Comparison of ENCODE assay signal across 15 cellular contexts in the genomic region with DNA sequence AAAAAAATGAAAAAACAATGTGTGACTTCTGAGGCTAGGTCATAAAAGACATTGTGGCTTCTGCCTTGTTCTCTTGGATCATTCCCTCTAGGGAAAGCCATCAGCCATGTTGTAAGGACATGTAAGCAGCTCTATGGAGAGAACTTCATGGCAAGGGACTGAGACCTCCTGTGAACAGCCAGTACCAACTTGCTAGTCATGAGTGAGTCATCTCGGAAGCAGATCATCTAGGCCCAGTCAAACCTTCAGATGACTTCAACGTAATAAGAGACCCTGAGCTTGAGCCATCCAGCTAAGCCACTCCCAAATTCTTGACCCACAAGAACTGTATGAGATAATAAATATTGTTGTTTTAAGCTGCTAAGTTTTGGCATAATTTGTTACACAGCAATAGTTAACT. TPM values are rescaled to one million over a fixed set of nuclear protein-coding genes. Genes with fewer than 3 reads are reported as not detected.
DNase-seq lines count a peak whose midpoint lies in the region; ATAC-seq, FAIRE-seq and TF ChIP-seq lines count a peak whose summit lies in the region.
"Had no signal": no experiment of that assay in that cellular context is flagged by ENCODE, and none has a peak within 500 bp of the region (broad histone marks: within the 10 kb centered on the region; RNA-seq: fewer than 3 reads in every experiment).

No MANE protein-coding gene starts in this region.

- no peak for TF ChIP-seq POLR2A in breast epithelium (IDR thresholded peaks at IDR 0.05)

- H3K9me3 ChIP-seq in breast epithelium (no peaks in the 10 kb centered on the region), SK-N-SH (no peaks in the 10 kb centered on the region)
- H3K9me3 ChIP-seq: ascending aorta had no signal

- CTCF ChIA-PET in MCF 10A (lab: Yijun Ruan, JAX) (interaction anchor here (0.8 to 1.5 kb wide), 7 partner anchors 17 to 137 kb away, joined by 3 to 6 read pairs (median 3); a partner anchor contains a TSS), SK-N-SH (lab: Yijun Ruan, JAX) (no interaction called here)

- DNase-seq in MCF 10A (ENCODE audit: unreplicated experiment) (peak; percentile 81), breast epithelium (ENCODE audit: low spot score in 2 of 2) (no peak), SK-N-SH (no peak), fibroblast of mammary gland (ENCODE audit: low read depth) (peak; percentile 93), urothelium cell line (ENCODE audit: low spot score) (peak; percentile 32)
- DNase-seq in effector CD4-positive, alpha-beta T cell = no peak
- no peak for DNase-seq in activated CD4-positive, alpha-beta T cell treated with anti-CD3 and anti-CD28 coated beads, Interleukin-2, amount 10 ng/mL, durations not matched to agents 24 days and 14 days
- DNase-seq: 8988T; activated CD4-positive, alpha-beta T cell treated with anti-CD3 and anti-CD28 coated beads for 1 hour; activated T-cell treated with anti-CD3 and anti-CD28 coated beads, Interleukin-2, amount 50 U/mL, for 72 hours; effector memory CD4-positive, alpha-beta T cell had no signal

- peaks cover 4% of the 10 kb centered on the region for H3F3A ChIP-seq in SK-N-SH (replicated peaks; ENCODE audit: insufficient read depth)

- no peak overlapping the region for H3K9ac ChIP-seq in SK-N-SH

- no peak for ATAC-seq in GM19463 (IDR thresholded peaks at IDR 0.05; ENCODE audit: unreplicated experiment)
- ATAC-seq: activated T-cell treated with anti-CD3 and anti-CD28 coated beads, Interleukin-2, amount 50 U/mL, for 72 hours had no signal

- no TSS peak for BruUV-seq in MCF 10A (replicated peaks; lab: Mats Ljungman, UMichigan)

- no peak overlapping the region for H3K4me2 ChIP-seq in SK-N-SH

- no peak for TF ChIP-seq CTCF in MCF 10A (IDR thresholded peaks at IDR 0.05; ENCODE audit: unreplicated experiment)
- TF ChIP-seq CTCF in breast epithelium (IDR thresholded peaks at IDR 0.05) = no peak
- TF ChIP-seq CTCF in SK-N-SH (IDR thresholded peaks at IDR 0.05) = no peak
- no peak for TF ChIP-seq CTCF in fibroblast of mammary gland (conservative IDR thresholded peaks at IDR 0.05; ENCODE audit: control insufficient read depth, insufficient read depth, low read depth, low read length)

- H3K4me3 ChIP-seq in breast epithelium (no peak overlapping the region), SK-N-SH (ENCODE audit: low read depth in 2 of 2, low read length in 1 of 2) (no peak overlapping the region), fibroblast of mammary gland (ENCODE audit: control insufficient read depth, low read depth, low read length) (no peak overlapping the region)
- H3K4me3 ChIP-seq: ascending aorta, lung had no signal

- H3K9me2 ChIP-seq in SK-N-SH = no peaks in the 10 kb centered on the region

- TF ChIP-seq EP300 in SK-N-SH (IDR thresholded peaks at IDR 0.05; ENCODE audit: borderline replicate concordance in 1 of 2, low read depth in 1 of 2, low read length in 1 of 2) = no peak

- H3K27me3 Mint-ChIP-seq in MCF 10A (ENCODE audit: insufficient read depth, unreplicated experiment) = no peaks in the 10 kb centered on the region
- H3K27me3 Mint-ChIP-seq in activated CD4-positive, alpha-beta T cell treated with anti-CD3 and anti-CD28 coated beads, Interleukin-2, amount 10 ng/mL, durations not matched to agents 24 days and 14 days = no peaks in the 10 kb centered on the region

- intact Hi-C loops in MCF 10A (cut with micrococcal nuclease) (no loop called here), breast epithelium (cut with DNase I; ENCODE audit: low total_unique reads) (no loop called here)
- intact Hi-C loops in activated CD4-positive, alpha-beta T cell treated with anti-CD3 and anti-CD28 coated beads, Interleukin-2, amount 10 ng/mL, durations not matched to agents 24 days and 14 days (cut with micrococcal nuclease) = loop anchor here (5.0 kb wide), 1 partner anchor 137 kb away; a partner anchor contains a TSS

- peaks cover 12% of the 10 kb centered on the region for H3K36me3 Mint-ChIP-seq in MCF 10A (ENCODE audit: insufficient read depth, unreplicated experiment)
- H3K36me3 Mint-ChIP-seq in activated CD4-positive, alpha-beta T cell treated with anti-CD3 and anti-CD28 coated beads, Interleukin-2, amount 10 ng/mL, durations not matched to agents 24 days and 14 days (ENCODE audit: low read depth) = peaks cover 13% of the 10 kb centered on the region

- H3K4me1 Mint-ChIP-seq in MCF 10A (ENCODE audit: insufficient read depth, unreplicated experiment) = peaks cover 12% of the 10 kb centered on the region
- peaks cover 21% of the 10 kb centered on the region for H3K4me1 Mint-ChIP-seq in activated CD4-positive, alpha-beta T cell treated with anti-CD3 and anti-CD28 coated beads, Interleukin-2, amount 10 ng/mL, durations not matched to agents 24 days and 14 days

- no peak for FAIRE-seq in urothelium cell line (lab: Jason Lieb, UNC)
- FAIRE-seq: D721Med had no signal

- H3K27ac ChIP-seq in breast epithelium (no peak overlapping the region), SK-N-SH (ENCODE audit: low read depth in 2 of 2, low read length in 1 of 2) (peak overlapping the region in 1 of 2 experiments; percentile 14; a peak in 1 of 4 replicates)
- H3K27ac ChIP-seq: ascending aorta had no signal

- H2AFZ ChIP-seq in SK-N-SH (ENCODE audit: low read depth) = no peak overlapping the region

- H3K4me1 ChIP-seq in breast epithelium (peaks cover 0 to 6% of the 10 kb centered on the region in 2 donors), SK-N-SH (ENCODE audit: control insufficient read depth in 1 of 2, insufficient read depth in 2 of 2, low read depth in 1 of 2, low read length in 1 of 2) (peaks cover 0 to 5% of the 10 kb centered on the region in 2 experiments; a peak in 1 of 4 replicates)

- POLR2A ChIA-PET in MCF 10A (lab: Yijun Ruan, JAX) = interaction anchor here (0.6 to 3.3 kb wide), 5 partner anchors 15 to 463 kb away, joined by 3 to 12 read pairs (median 3); a partner anchor contains a TSS
- POLR2A ChIA-PET in SK-N-SH (lab: Yijun Ruan, JAX) = no interaction called here

- 49% methylated on average over 2 of the region's 2 CpGs for WGBS in SK-N-SH (ENCODE audit: low lambda C conversion rate)

- H4K20me1 ChIP-seq in SK-N-SH (ENCODE audit: insufficient read depth) = no peaks in the 10 kb centered on the region

- H3K27ac Mint-ChIP-seq in MCF 10A (ENCODE audit: low read depth, unreplicated experiment) = peak overlapping the region; percentile 69
- H3K27ac Mint-ChIP-seq in activated CD4-positive, alpha-beta T cell treated with anti-CD3 and anti-CD28 coated beads, Interleukin-2, amount 10 ng/mL, durations not matched to agents 24 days and 14 days = no peak overlapping the region
- H3K27ac Mint-ChIP-seq: activated T-cell treated with anti-CD3 and anti-CD28 coated beads, Interleukin-2, amount 50 U/mL, for 72 hours had no signal

- H3K36me3 ChIP-seq in breast epithelium (no peaks in the 10 kb centered on the region), SK-N-SH (replicated peaks in 1 of 2; ENCODE audit: control insufficient read depth in 1 of 2, insufficient read depth in 2 of 2, low read length in 1 of 2) (no peaks in the 10 kb centered on the region)

- H3K79me2 ChIP-seq in SK-N-SH (ENCODE audit: insufficient read depth) = peaks cover 7% of the 10 kb centered on the region; the same call in 1 of the 2 replicates

- no peaks in the 10 kb centered on the region for H3K9me3 Mint-ChIP-seq in MCF 10A (ENCODE audit: unreplicated experiment)
- H3K9me3 Mint-ChIP-seq in activated CD4-positive, alpha-beta T cell treated with anti-CD3 and anti-CD28 coated beads, Interleukin-2, amount 10 ng/mL, durations not matched to agents 24 days and 14 days = no peaks in the 10 kb centered on the region
- H3K9me3 Mint-ChIP-seq: activated T-cell treated with anti-CD3 and anti-CD28 coated beads, Interleukin-2, amount 50 U/mL, for 72 hours had no signal

- H3K4me3 Mint-ChIP-seq in MCF 10A (ENCODE audit: unreplicated experiment) = no peak overlapping the region
- H3K4me3 Mint-ChIP-seq in activated CD4-positive, alpha-beta T cell treated with anti-CD3 and anti-CD28 coated beads, Interleukin-2, amount 10 ng/mL, durations not matched to agents 24 days and 14 days = no peak overlapping the region
- H3K4me3 Mint-ChIP-seq: activated T-cell treated with anti-CD3 and anti-CD28 coated beads, Interleukin-2, amount 50 U/mL, for 72 hours had no signal

- TF ChIP-seq RAD21 in SK-N-SH (IDR thresholded peaks at IDR 0.05; ENCODE audit: low read length) = no peak

- H3K27me3 ChIP-seq in breast epithelium (no peaks in the 10 kb centered on the region), SK-N-SH (ENCODE audit: insufficient read depth) (no peaks in the 10 kb centered on the region)
- H3K27me3 ChIP-seq: ascending aorta had no signal

TF ChIP-seq in SK-N-SH, 30 proteins besides CTCF, POLR2A, EP300 and RAD21 (continues in another document):
- peak; percentile 79; the same call in 1 of the 2 replicates for TF ChIP-seq FOSL2 (IDR thresholded peaks at IDR 0.05; ENCODE audit: borderline replicate concordance, low read depth)

RNA-seq across cellular contexts. Expression of a gene that starts 4.9 kb away (rescaled TPM):
- 9.6 and 18.6 TPM in 2 replicates for total RNA-seq in MCF 10A (2022)
- 10 to 100 TPM in 2 of 3 donors, 1 to 10 TPM in 1; 9.1 to 12.5 (median 11.3) TPM for total RNA-seq in breast epithelium
- polyA plus RNA-seq in SK-N-SH (2012; rRNA removed) = 10.9 and 12.0 TPM in 2 replicates
- polyA plus RNA-seq in SK-N-SH (2012; cell fraction: cytosol; rRNA removed) = 6.8 and 9.2 TPM in 2 replicates
- 11.9 and 12.6 TPM in 2 replicates for polyA plus RNA-seq in SK-N-SH (2012; cell fraction: nucleus; rRNA removed)
- 15.1 and 16.3 TPM in 2 replicates for total RNA-seq in activated CD4-positive, alpha-beta T cell treated with anti-CD3 and anti-CD28 coated beads, Interleukin-2, amount 10 ng/mL, durations not matched to agents 24 days and 14 days

RNA-seq across cellular contexts. Expression of a gene that starts 15.3 kb away (rescaled TPM):
- total RNA-seq in MCF 10A (2022) (58.0 and 65.8 TPM in 2 replicates), breast epithelium (100 to 1,000 TPM in 2 of 3 donors, 10 to 100 TPM in 1; 92.2 to 158 (median 154) TPM)
- 67.4 and 85.5 TPM in 2 replicates for polyA plus RNA-seq in SK-N-SH (2012; rRNA removed)
- 52.6 and 56.6 TPM in 2 replicates for polyA plus RNA-seq in SK-N-SH (2012; cell fraction: cytosol; rRNA removed)
- 295 and 305 TPM in 2 replicates for polyA plus RNA-seq in SK-N-SH (2012; cell fraction: nucleus; rRNA removed)
- 95.3 and 100 TPM in 2 replicates for total RNA-seq in activated CD4-positive, alpha-beta T cell treated with anti-CD3 and anti-CD28 coated beads, Interleukin-2, amount 10 ng/mL, durations not matched to agents 24 days and 14 days

RNA-seq across cellular contexts. Expression of a gene that starts 21.0 kb away (rescaled TPM):
- total RNA-seq in MCF 10A (2022) (66.4 and 103 TPM in 2 replicates), breast epithelium (10 to 100 TPM in 1 of 3 donors, 1 to 10 TPM in 1, under 1 TPM in 1; 0.16 to 11.9 (median 7.5) TPM)
- polyA plus RNA-seq in SK-N-SH (2012; rRNA removed) = 0.23 and 0.36 TPM in 2 replicates
- 0.06 and 0.09 TPM in 2 replicates for polyA plus RNA-seq in SK-N-SH (2012; cell fraction: cytosol; rRNA removed)
- polyA plus RNA-seq in SK-N-SH (2012; cell fraction: nucleus; rRNA removed) = 2.0 and 2.4 TPM in 2 replicates
- 1.0 and 1.5 TPM in 2 replicates for total RNA-seq in activated CD4-positive, alpha-beta T cell treated with anti-CD3 and anti-CD28 coated beads, Interleukin-2, amount 10 ng/mL, durations not matched to agents 24 days and 14 days
- total RNA-seq: ascending aorta had no signal

RNA-seq across cellular contexts. Expression of a gene that starts 55.0 kb away (rescaled TPM):
- total RNA-seq in MCF 10A (2022) (not detected in 2 replicates), breast epithelium (1 to 10 TPM in 1 of 3 donors, not detected in 2; 1.5 TPM)
- 0.53 and 1.7 TPM in 2 replicates for polyA plus RNA-seq in SK-N-SH (2012; rRNA removed)
- 0.51 and 1.9 TPM in 2 replicates for polyA plus RNA-seq in SK-N-SH (2012; cell fraction: cytosol; rRNA removed)
- polyA plus RNA-seq in SK-N-SH (2012; cell fraction: nucleus; rRNA removed) = 4.1 and 6.6 TPM in 2 replicates
- total RNA-seq in activated CD4-positive, alpha-beta T cell treated with anti-CD3 and anti-CD28 coated beads, Interleukin-2, amount 10 ng/mL, durations not matched to agents 24 days and 14 days = 1.2 and 1.6 TPM in 2 replicates
- total RNA-seq: ascending aorta had no signal
- polyA plus RNA-seq: lung had no signal

Comparison
In these comparisons a context has a peak if more than half of its experiments do, and no peak if none do; other contexts are left out.
1. DNase-seq: peak in MCF 10A (single experiment), fibroblast of mammary gland (single experiment) and urothelium cell line (single experiment); none in breast epithelium (0 of 2), SK-N-SH (single experiment), effector CD4-positive, alpha-beta T cell (single experiment) and activated CD4-positive, alpha-beta T cell treated with anti-CD3 and anti-CD28 coated beads, Interleukin-2, amount 10 ng/mL, durations not matched to agents 24 days and 14 days (single experiment).